In genomic region chr6:56739836-56740815, GRCh38 we compare ENCODE assay signal across 28 cellular contexts.
DNase-seq lines count a peak whose midpoint lies in the region; ATAC-seq, FAIRE-seq and TF ChIP-seq lines count a peak whose summit lies in the region.
"Had no signal": no experiment of that assay in that cellular context is flagged by ENCODE, and none has a peak within 500 bp of the region (broad histone marks: within the 10 kb centered on the region; RNA-seq: fewer than 3 reads in every experiment).

No MANE protein-coding gene starts in this region.

- H3K4me1 Mint-ChIP-seq in HFFc6 (ENCODE audit: low read depth) = peaks cover 73% of the 10 kb centered on the region
- H3K4me1 Mint-ChIP-seq in activated CD4-positive, alpha-beta memory T cell treated with anti-CD3 and anti-CD28 coated beads for 36 hours (ENCODE audit: low read depth) = no peaks in the 10 kb centered on the region
- H3K4me1 Mint-ChIP-seq in activated T-cell treated with anti-CD3 and anti-CD28 coated beads, Interleukin-2, amount 50 U/mL, for 4 hours (ENCODE audit: low read depth) = no peaks in the 10 kb centered on the region
- H3K4me1 Mint-ChIP-seq: activated naive CD4-positive, alpha-beta T cell treated with anti-CD3 and anti-CD28 coated beads, Interleukin-2, amount 10 ng/mL, durations not matched to agents 7 days and 5 days; stimulated activated naive CD8-positive, alpha-beta T cell treated with anti-CD3 and anti-CD28 coated beads, Interleukin-15, amount 100 ng/mL, for 72 hours had no signal

- WGBS in HepG2 (ENCODE audit: low lambda C conversion rate) = 98% methylated on average over 8 of the region's 8 CpGs
- 96 to 99% (median 97%) methylated on average over 8 of the region's 8 CpGs for WGBS in stomach, 5 donors

- peak overlapping the region; percentile 31; the same call in 1 of the 2 replicates for H3K27ac Mint-ChIP-seq in HFFc6
- H3K27ac Mint-ChIP-seq in activated CD4-positive, alpha-beta memory T cell treated with anti-CD3 and anti-CD28 coated beads for 36 hours = no peak overlapping the region
- H3K27ac Mint-ChIP-seq: activated naive CD4-positive, alpha-beta T cell treated with anti-CD3 and anti-CD28 coated beads, Interleukin-2, amount 10 ng/mL, durations not matched to agents 7 days and 5 days; activated T-cell treated with anti-CD3 and anti-CD28 coated beads, Interleukin-2, amount 50 U/mL, for 72 hours; CD14-positive monocyte; natural killer cell treated with Interleukin-12 subunit alpha and Interleukin-12 subunit beta and Interleukin-15 and Interleukin-18, amount 100 ng/mL, for 72 hours; stimulated activated naive CD8-positive, alpha-beta T cell treated with anti-CD3 and anti-CD28 coated beads, Interleukin-15, amount 100 ng/mL, for 72 hours had no signal

- DNase-seq in HFFc6 (no peak), bronchial epithelial cell (ENCODE audit: low read depth) (no peak), HepG2 (ENCODE audit: low spot score) (peak; percentile 95), renal cortical epithelial cell (ENCODE audit: low read depth) (peak; percentile 54), NOMO-1 (lab: John Stamatoyannopoulos, UW; ENCODE audit: unreplicated experiment in 2 of 2) (no peak), stomach (no peak)
- DNase-seq in activated CD4-positive, alpha-beta memory T cell treated with anti-CD3 and anti-CD28 coated beads for 36 hours = no peak
- DNase-seq in activated T-cell treated with anti-CD3 and anti-CD28 coated beads, Interleukin-2, amount 50 U/mL, for 4 hours = no peak
- DNase-seq: activated CD4-positive, alpha-beta T cell treated with anti-CD3 and anti-CD28 coated beads for 4 hours; activated naive CD4-positive, alpha-beta T cell treated with anti-CD3 and anti-CD28 coated beads, Interleukin-2, amount 10 ng/mL, durations not matched to agents 7 days and 5 days; activated T-cell treated with anti-CD3 and anti-CD28 coated beads, Interleukin-2, amount 50 U/mL, for 72 hours; amniotic stem cell; central memory CD4-positive, alpha-beta T cell; Kasumi-1; left cardiac atrium; midbrain; NCI-H1694 treated with DMSO at 0.1 percent for 48 hours; NCI-H2171 treated with DMSO at 0.1 percent for 48 hours; NCI-H526; SJCRH30; stimulated activated CD4-positive, alpha-beta T cell treated with anti-CD3 and anti-CD28 coated beads, Interleukin-15, amount 100 ng/mL, for 24 hours; stimulated activated naive CD8-positive, alpha-beta T cell treated with anti-CD3 and anti-CD28 coated beads, Interleukin-15, amount 100 ng/mL, for 72 hours; transverse colon had no signal

- no peaks in the 10 kb centered on the region for H3K36me3 ChIP-seq in bronchial epithelial cell (ENCODE audit: control insufficient read depth, insufficient read depth, low read length)
- H3K36me3 ChIP-seq in HepG2 (replicated peaks in 1 of 2; ENCODE audit: control insufficient read depth in 1 of 2, insufficient read depth in 2 of 2, low read length in 2 of 2) = no peaks in the 10 kb centered on the region
- no peaks in the 10 kb centered on the region for H3K36me3 ChIP-seq in stomach
- H3K36me3 ChIP-seq: SJCRH30, transverse colon had no signal

- H4K20me1 ChIP-seq in HepG2 (ENCODE audit: insufficient read depth, low read length) = no peaks in the 10 kb centered on the region

- peak overlapping the region; percentile 33 for H3K9ac ChIP-seq in HepG2 (ENCODE audit: insufficient read depth, low read depth, low read length)
- H3K9ac ChIP-seq: parathyroid adenoma had no signal

- intact Hi-C loops in HepG2 (cut with micrococcal nuclease; ENCODE audit: unreplicated experiment) = loop anchor here (1.0 to 10.0 kb wide), 3 partner anchors 10 to 375 kb away; no protein-coding TSS in a partner anchor
- intact Hi-C loops in activated CD4-positive, alpha-beta memory T cell treated with anti-CD3 and anti-CD28 coated beads for 36 hours (cut with micrococcal nuclease) = no loop called here
- intact Hi-C loops in stomach (cut with DNase I; ENCODE audit: low total_unique reads) = no loop called here

- peaks cover 2% of the 10 kb centered on the region; the same call in 1 of the 2 replicates for H3K27me3 Mint-ChIP-seq in HFFc6 (ENCODE audit: insufficient read depth)
- H3K27me3 Mint-ChIP-seq in activated CD4-positive, alpha-beta memory T cell treated with anti-CD3 and anti-CD28 coated beads for 36 hours = no peaks in the 10 kb centered on the region
- H3K27me3 Mint-ChIP-seq in activated T-cell treated with anti-CD3 and anti-CD28 coated beads, Interleukin-2, amount 50 U/mL, for 4 hours (ENCODE audit: low read depth) = no peaks in the 10 kb centered on the region

- TF ChIP-seq RAD21 in HepG2 (CRISPR knock-in tag; IDR thresholded peaks at IDR 0.05) = no peak; the same call in 1 of the 2 replicates

- H3K9me3 ChIP-seq in HepG2 (ENCODE audit: low read length) = no peaks in the 10 kb centered on the region
- no peaks in the 10 kb centered on the region for H3K9me3 ChIP-seq in stomach
- H3K9me3 ChIP-seq: SJCRH30, transverse colon had no signal

- H3K4me3 ChIP-seq in bronchial epithelial cell (ENCODE audit: low read depth, low read length) = no peak overlapping the region
- peak overlapping the region in 1 of 3 experiments; percentile 45; a peak in 1 of 6 replicates for H3K4me3 ChIP-seq in HepG2 (replicated peaks in 1 of 3; ENCODE audit: insufficient read depth in 1 of 3, low read depth in 2 of 3, low read length in 3 of 3)
- H3K4me3 ChIP-seq in stomach = no peak overlapping the region
- H3K4me3 ChIP-seq: SJCRH30, transverse colon had no signal

- H3K27ac ChIP-seq in HepG2 (ENCODE audit: extremely low read length, insufficient read depth, low read length) (peak overlapping the region; percentile 75), stomach (peak overlapping the region in 1 of 5 donors; percentile 15)
- H3K27ac ChIP-seq: parathyroid adenoma, SJCRH30 had no signal

- peak overlapping the region; percentile 65 for H3K4me2 ChIP-seq in HepG2 (ENCODE audit: low read depth, low read length)

- no peaks in the 10 kb centered on the region for H3K9me3 Mint-ChIP-seq in HFFc6
- H3K9me3 Mint-ChIP-seq in activated CD4-positive, alpha-beta memory T cell treated with anti-CD3 and anti-CD28 coated beads for 36 hours = no peaks in the 10 kb centered on the region
- no peaks in the 10 kb centered on the region for H3K9me3 Mint-ChIP-seq in activated T-cell treated with anti-CD3 and anti-CD28 coated beads, Interleukin-2, amount 50 U/mL, for 4 hours
- H3K9me3 Mint-ChIP-seq: activated naive CD4-positive, alpha-beta T cell treated with anti-CD3 and anti-CD28 coated beads, Interleukin-2, amount 10 ng/mL, durations not matched to agents 7 days and 5 days; activated T-cell treated with anti-CD3 and anti-CD28 coated beads, Interleukin-2, amount 50 U/mL, for 72 hours; natural killer cell treated with Interleukin-12 subunit alpha and Interleukin-12 subunit beta and Interleukin-15 and Interleukin-18, amount 100 ng/mL, for 72 hours; stimulated activated naive CD8-positive, alpha-beta T cell treated with anti-CD3 and anti-CD28 coated beads, Interleukin-15, amount 100 ng/mL, for 72 hours had no signal

- H2AFZ ChIP-seq in HepG2 (ENCODE audit: low read length) = peak overlapping the region; percentile 59
- H2AFZ ChIP-seq: parathyroid adenoma had no signal

- peaks cover 5% of the 10 kb centered on the region for H3K79me2 ChIP-seq in HepG2 (ENCODE audit: insufficient read depth, low read length)
- H3K79me2 ChIP-seq: parathyroid adenoma had no signal

- ATAC-seq in HepG2 = peak; percentile 96
- ATAC-seq in activated T-cell treated with anti-CD3 and anti-CD28 coated beads, Interleukin-2, amount 50 U/mL, for 4 hours = no peak
- ATAC-seq: activated T-cell treated with anti-CD3 and anti-CD28 coated beads, Interleukin-2, amount 50 U/mL, for 72 hours; left cardiac atrium; natural killer cell treated with Interleukin-12 subunit alpha and Interleukin-12 subunit beta and Interleukin-15 and Interleukin-18, amount 100 ng/mL, for 72 hours; sciatic nerve; stimulated activated naive CD8-positive, alpha-beta T cell treated with anti-CD3 and anti-CD28 coated beads, Interleukin-15, amount 100 ng/mL, for 72 hours had no signal

- TF ChIP-seq POLR2A in HepG2 (IDR thresholded peaks at IDR 0.05; ENCODE audit: insufficient read depth in 1 of 2, low read depth in 2 of 2, low read length in 2 of 2) (0 out of 4 replicates have a peak, but pooled peaks of 1 of the 2 experiments have one; percentile 22), stomach (IDR thresholded peaks at IDR 0.05) (no peak)

- peaks cover 36% of the 10 kb centered on the region for H3K36me3 Mint-ChIP-seq in HFFc6 (ENCODE audit: low read depth)
- no peaks in the 10 kb centered on the region for H3K36me3 Mint-ChIP-seq in activated CD4-positive, alpha-beta memory T cell treated with anti-CD3 and anti-CD28 coated beads for 36 hours
- no peaks in the 10 kb centered on the region for H3K36me3 Mint-ChIP-seq in activated T-cell treated with anti-CD3 and anti-CD28 coated beads, Interleukin-2, amount 50 U/mL, for 4 hours (ENCODE audit: insufficient read depth)
- H3K36me3 Mint-ChIP-seq: activated naive CD4-positive, alpha-beta T cell treated with anti-CD3 and anti-CD28 coated beads, Interleukin-2, amount 10 ng/mL, durations not matched to agents 7 days and 5 days; CD14-positive monocyte; natural killer cell treated with Interleukin-12 subunit alpha and Interleukin-12 subunit beta and Interleukin-15 and Interleukin-18, amount 100 ng/mL, for 72 hours had no signal

- H3K27me3 ChIP-seq in bronchial epithelial cell (ENCODE audit: control insufficient read depth, insufficient read depth, low read length) = no peaks in the 10 kb centered on the region
- H3K27me3 ChIP-seq in HepG2 (ENCODE audit: control insufficient read depth in 1 of 2, insufficient read depth in 2 of 2, low read length in 2 of 2) = no peaks in the 10 kb centered on the region
- H3K27me3 ChIP-seq in stomach = no peaks in the 10 kb centered on the region
- H3K27me3 ChIP-seq: SJCRH30, transverse colon had no signal

- POLR2A ChIA-PET in HepG2 (lab: Yijun Ruan, JAX) = interaction anchor here (0.9 to 3.0 kb wide), 4 partner anchors 11 to 56 kb away, joined by 3 to 27 read pairs (median 4); no protein-coding TSS in a partner anchor
- POLR2A ChIA-PET in activated CD4-positive, alpha-beta memory T cell treated with anti-CD3 and anti-CD28 coated beads for 36 hours (lab: Charles Lee) = no interaction called here

- TF ChIP-seq CTCF in HFFc6 (IDR thresholded peaks at IDR 0.05) = no peak
- TF ChIP-seq CTCF in bronchial epithelial cell (IDR thresholded peaks at IDR 0.05; ENCODE audit: insufficient read depth, low read length, severe bottlenecking) = no peak
- TF ChIP-seq CTCF in HepG2 (CRISPR knock-in tag; IDR thresholded peaks at IDR 0.05) = no peak
- no peak for TF ChIP-seq CTCF in stomach (IDR thresholded peaks at IDR 0.05)

- CTCF ChIA-PET in HepG2 (lab: Yijun Ruan, JAX; ENCODE audit: low intra/inter-chr PET ratio, low total read pairs) = no interaction called here
- CTCF ChIA-PET in activated CD4-positive, alpha-beta memory T cell treated with anti-CD3 and anti-CD28 coated beads for 36 hours (lab: Charles Lee) = no interaction called here

- in situ Hi-C loops in HepG2 (cut with HindIII; ENCODE audit: extremely low pct_ligation_motif_present, low pct_unique_long_range_greater_than_20kb) = no loop called here

- no TSS peak for BruUV-seq in HepG2 (replicated peaks; lab: Mats Ljungman, UMichigan)

- H3K4me1 ChIP-seq in HepG2 (ENCODE audit: insufficient read depth, low read length) = peaks cover 44% of the 10 kb centered on the region
- peaks cover 9 to 36% (median 22%) of the 10 kb centered on the region in 4 donors for H3K4me1 ChIP-seq in stomach
- H3K4me1 ChIP-seq: parathyroid adenoma, SJCRH30 had no signal

- H3K4me3 Mint-ChIP-seq in HFFc6 = no peak overlapping the region
- no peak overlapping the region for H3K4me3 Mint-ChIP-seq in activated CD4-positive, alpha-beta memory T cell treated with anti-CD3 and anti-CD28 coated beads for 36 hours
- H3K4me3 Mint-ChIP-seq in activated T-cell treated with anti-CD3 and anti-CD28 coated beads, Interleukin-2, amount 50 U/mL, for 4 hours = no peak overlapping the region
- H3K4me3 Mint-ChIP-seq: activated naive CD4-positive, alpha-beta T cell treated with anti-CD3 and anti-CD28 coated beads, Interleukin-2, amount 10 ng/mL, durations not matched to agents 7 days and 5 days; activated T-cell treated with anti-CD3 and anti-CD28 coated beads, Interleukin-2, amount 50 U/mL, for 72 hours; CD14-positive monocyte; natural killer cell treated with Interleukin-12 subunit alpha and Interleukin-12 subunit beta and Interleukin-15 and Interleukin-18, amount 100 ng/mL, for 72 hours; stimulated activated naive CD8-positive, alpha-beta T cell treated with anti-CD3 and anti-CD28 coated beads, Interleukin-15, amount 100 ng/mL, for 72 hours had no signal

- FAIRE-seq in bronchial epithelial cell (lab: Jason Lieb, UNC) (peak; percentile 92), HepG2 (lab: Jason Lieb, UNC) (peak; percentile 98)
- FAIRE-seq: endothelial cell of umbilical vein had no signal

- peak in 1 of 2 experiments; percentile 69; a peak in 2 of 4 replicates for TF ChIP-seq EP300 in HepG2 (IDR thresholded peaks at IDR 0.05; ENCODE audit: low read depth in 2 of 2, low read length in 2 of 2)
- peak; percentile 36; the same call in 1 of the 2 replicates for TF ChIP-seq EP300 in HepG2 (CRISPR knock-in tag; IDR thresholded peaks at IDR 0.05; ENCODE audit: borderline replicate concordance)
- no peak for TF ChIP-seq EP300 in stomach (IDR thresholded peaks at IDR 0.05)

Comparison
In these comparisons a context has a peak if more than half of its experiments do, and no peak if none do; other contexts are left out.
1. DNase-seq: peak in HepG2 (single experiment) and renal cortical epithelial cell (single experiment); none in HFFc6 (single experiment), bronchial epithelial cell (single experiment), activated CD4-positive, alpha-beta memory T cell treated with anti-CD3 and anti-CD28 coated beads for 36 hours (single experiment), NOMO-1 (0 of 2), stomach (single experiment) and activated T-cell treated with anti-CD3 and anti-CD28 coated beads, Interleukin-2, amount 50 U/mL, for 4 hours (single experiment).